In the genomic region with DNA sequence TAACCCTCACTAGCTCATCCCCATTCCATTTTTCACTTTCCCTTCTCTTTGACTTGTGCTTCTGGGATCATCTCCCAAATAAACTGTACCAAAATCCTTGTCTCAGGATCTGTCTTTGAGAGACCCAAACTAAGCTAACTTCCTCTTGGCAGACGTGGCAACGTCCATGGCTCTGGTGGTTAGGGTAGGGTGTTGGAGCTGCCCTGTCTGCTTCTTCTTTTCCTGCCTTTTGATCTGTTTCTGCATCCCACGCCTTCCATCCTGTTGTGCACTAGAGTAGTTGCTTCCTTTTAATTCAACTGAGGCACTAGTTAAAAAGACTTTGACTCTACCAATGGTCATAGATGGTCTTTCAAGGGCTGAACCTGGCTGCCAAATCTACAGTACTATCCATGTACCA, we compare ENCODE assay signal across 1 cellular context.
TF ChIP-seq lines count a peak whose summit lies in the region.

No MANE protein-coding gene starts in this region.

TF ChIP-seq in K562, 482 proteins besides CTCF, POLR2A, EP300 and RAD21:
- no peak for TF ChIP-seq ETS1 (conservative IDR thresholded peaks at IDR 0.05; ENCODE audit: control insufficient read depth, low read depth, low read length)
- TF ChIP-seq ETV6 (IDR thresholded peaks at IDR 0.05; ENCODE audit: borderline replicate concordance in 1 of 2, low read depth in 2 of 2, low read length in 1 of 2), result no peak
- no peak for TF ChIP-seq ETV6 (CRISPR knock-in tag; IDR thresholded peaks at IDR 0.05; ENCODE audit: borderline replicate concordance)
- no peak for TF ChIP-seq TSC22D4 (tag; IDR thresholded peaks at IDR 0.05)
- TF ChIP-seq RBBP5 (IDR thresholded peaks at IDR 0.05; ENCODE audit: borderline replicate concordance, insufficient read depth, low read length, poor library complexity, severe bottlenecking), result no peak
- TF ChIP-seq CHAMP1 (IDR thresholded peaks at IDR 0.05), result no peak
- TF ChIP-seq, protein P1, sequence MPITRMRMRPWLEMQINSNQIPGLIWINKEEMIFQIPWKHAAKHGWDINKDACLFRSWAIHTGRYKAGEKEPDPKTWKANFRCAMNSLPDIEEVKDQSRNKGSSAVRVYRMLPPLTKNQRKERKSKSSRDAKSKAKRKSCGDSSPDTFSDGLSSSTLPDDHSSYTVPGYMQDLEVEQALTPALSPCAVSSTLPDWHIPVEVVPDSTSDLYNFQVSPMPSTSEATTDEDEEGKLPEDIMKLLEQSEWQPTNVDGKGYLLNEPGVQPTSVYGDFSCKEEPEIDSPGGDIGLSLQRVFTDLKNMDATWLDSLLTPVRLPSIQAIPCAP (CRISPR knock-in tag; IDR thresholded peaks at IDR 0.05; ENCODE audit: borderline replicate concordance), result no peak
- TF ChIP-seq RNF219 (CRISPR knock-in tag; IDR thresholded peaks at IDR 0.05), result no peak
